8 cellular contexts compared by ENCODE assay signal in the genomic region with DNA sequence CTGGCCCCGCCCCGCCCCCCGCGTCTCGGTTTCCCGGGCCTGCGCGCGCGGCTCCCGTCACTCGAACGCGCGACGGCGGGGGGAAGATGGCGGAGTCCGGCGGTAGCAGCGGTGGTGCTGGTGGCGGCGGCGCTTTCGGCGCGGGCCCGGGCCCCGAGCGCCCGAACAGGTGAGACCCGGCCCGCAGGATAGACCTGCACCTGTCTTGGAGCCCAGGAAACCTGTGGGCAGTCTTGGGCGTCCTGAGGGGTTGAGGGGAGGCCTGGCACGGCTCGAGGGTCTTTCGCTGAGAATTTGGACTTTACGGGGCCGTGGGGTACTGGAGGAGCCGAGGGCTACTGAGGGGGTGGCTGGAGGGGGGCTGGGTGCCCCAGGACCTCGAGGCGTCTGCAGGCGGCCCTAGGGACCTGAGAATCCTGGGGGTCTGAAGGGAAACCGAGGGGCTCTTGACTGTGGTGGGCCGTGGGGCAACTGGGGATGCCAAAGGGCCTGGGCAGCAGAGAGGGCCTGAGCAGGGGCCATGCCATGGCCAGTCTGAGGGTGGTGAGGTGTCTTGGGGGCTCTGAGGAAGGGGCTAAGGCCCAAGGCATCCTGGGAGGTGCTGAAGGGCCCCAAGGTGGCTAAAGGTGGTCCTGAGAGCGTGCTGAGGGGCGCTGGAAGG. TPM values are rescaled to one million over a fixed set of nuclear protein-coding genes. Genes with fewer than 3 reads are reported as not detected.
DNase-seq lines count a peak whose midpoint lies in the region; ATAC-seq and TF ChIP-seq lines count a peak whose summit lies in the region.

KLHL26 (plus strand) TSS at position 60 of the 661 bp plus-strand sequence; CDS start at position 87, 27 bp downstream.

- H3K4me3 ChIP-seq in DND-41 (ENCODE audit: low read depth in 1 of 2, low read length in 2 of 2) = peak within 1 kb of the TSS; percentile 87 to 95
- H3K4me3 ChIP-seq in OCI-LY3 (ENCODE audit: low read length) = peak within 1 kb of the TSS; percentile 87

- H3K4me1 Mint-ChIP-seq in endothelial cell (ENCODE audit: unreplicated experiment) (peaks cover 2% of the 10 kb centered on the region), osteocyte (ENCODE audit: unreplicated experiment) (peaks cover 14% of the 10 kb centered on the region)

- peak within 1 kb of the TSS; percentile 86 for H3K4me3 Mint-ChIP-seq in endothelial cell (ENCODE audit: unreplicated experiment)
- H3K4me3 Mint-ChIP-seq in osteocyte (ENCODE audit: unreplicated experiment) = peak within 1 kb of the TSS; percentile 82

- H3K36me3 ChIP-seq in DND-41 (ENCODE audit: insufficient read depth, low read length) = peaks cover 3% of the 10 kb centered on the region; the same call in 1 of the 2 replicates
- H3K36me3 ChIP-seq in OCI-LY3 (replicated peaks; ENCODE audit: low read depth, low read length) = no peaks in the 10 kb centered on the region

- peaks cover 28% of the 10 kb centered on the region for H3K4me1 ChIP-seq in DND-41 (ENCODE audit: insufficient read depth, low read length)
- H3K4me1 ChIP-seq in OCI-LY3 (ENCODE audit: low read length) = peaks cover 15% of the 10 kb centered on the region

- H4K20me1 ChIP-seq in DND-41 (ENCODE audit: insufficient read depth, low read length) = peaks cover 16% of the 10 kb centered on the region; the same call in 1 of the 2 replicates
- H4K20me1 ChIP-seq in OCI-LY3 (ENCODE audit: insufficient read depth, low read length) = peaks cover 15% of the 10 kb centered on the region; the same call in 1 of the 2 replicates

- H2AFZ ChIP-seq in DND-41 (ENCODE audit: low read depth, low read length) = peak within 1 kb of the TSS; percentile 89
- H2AFZ ChIP-seq in OCI-LY3 (ENCODE audit: low read depth, low read length) = peak within 1 kb of the TSS; percentile 85

- DNase-seq in DND-41 (peak; percentile 13), endothelial cell (ENCODE audit: low spot score) (no peak), osteocyte (ENCODE audit: extremely low spot score, unreplicated experiment) (no peak), NCI-H446 (lab: John Stamatoyannopoulos, UW) (no peak), cortex of kidney (lab: John Stamatoyannopoulos, UW) (no peak)
- no peak for DNase-seq in activated effector memory CD4-positive, alpha-beta T cell treated with anti-CD3 and anti-CD28 coated beads, Interleukin-2, amount 50 U/mL, for 16 hours

- peaks cover 11% of the 10 kb centered on the region for H3K27me3 Mint-ChIP-seq in endothelial cell (ENCODE audit: unreplicated experiment)
- peaks cover 5% of the 10 kb centered on the region for H3K27me3 Mint-ChIP-seq in osteocyte (ENCODE audit: unreplicated experiment)

- H3K79me2 ChIP-seq in DND-41 (ENCODE audit: insufficient read depth, low read length) (peaks cover 49% of the 10 kb centered on the region), OCI-LY3 (ENCODE audit: low read length) (peaks cover 37% of the 10 kb centered on the region)

- H3K27me3 ChIP-seq in DND-41 (ENCODE audit: insufficient read depth, low read length, poor library complexity) (no peaks in the 10 kb centered on the region), OCI-LY3 (ENCODE audit: low read depth, low read length) (peaks cover 7% of the 10 kb centered on the region)

- H3K36me3 Mint-ChIP-seq in endothelial cell (ENCODE audit: low read depth, unreplicated experiment) (peaks cover 8% of the 10 kb centered on the region), osteocyte (ENCODE audit: unreplicated experiment) (no peaks in the 10 kb centered on the region)

- H3K9ac ChIP-seq in DND-41 (ENCODE audit: low read depth, low read length) (peak within 1 kb of the TSS; percentile 93), OCI-LY3 (ENCODE audit: low read length) (peak within 1 kb of the TSS; percentile 91)

- H3K27ac Mint-ChIP-seq in endothelial cell (ENCODE audit: unreplicated experiment) (no peak within 1 kb of the TSS), osteocyte (ENCODE audit: unreplicated experiment) (peak within 1 kb of the TSS; percentile 70)

- peak within 1 kb of the TSS; percentile 74 for H3K27ac ChIP-seq in DND-41 (ENCODE audit: low read length)
- H3K27ac ChIP-seq in OCI-LY3 (ENCODE audit: low read length) = peak within 1 kb of the TSS; percentile 31

- no peak for ATAC-seq in DND-41 (ENCODE audit: insufficient read depth, low read depth)
- no peak for ATAC-seq in HG02642 (IDR thresholded peaks at IDR 0.05; ENCODE audit: poor library complexity, unreplicated experiment)

- TF ChIP-seq CTCF in DND-41 (IDR thresholded peaks at IDR 0.05; ENCODE audit: borderline replicate concordance, extremely low read depth, low read length, poor library complexity, severe bottlenecking) (no peak), OCI-LY3 (IDR thresholded peaks at IDR 0.05; ENCODE audit: low read depth, low read length) (no peak), endothelial cell (IDR thresholded peaks at IDR 0.05; ENCODE audit: unreplicated experiment) (no peak), osteocyte (IDR thresholded peaks at IDR 0.05) (no peak)

- no peaks in the 10 kb centered on the region for H3K9me3 ChIP-seq in DND-41 (ENCODE audit: insufficient read depth, low read length, severe bottlenecking)
- H3K9me3 ChIP-seq in OCI-LY3 (ENCODE audit: insufficient read depth, low read length) = no peaks in the 10 kb centered on the region

- no peaks in the 10 kb centered on the region for H3K9me3 Mint-ChIP-seq in endothelial cell (ENCODE audit: unreplicated experiment)
- no peaks in the 10 kb centered on the region for H3K9me3 Mint-ChIP-seq in osteocyte (ENCODE audit: unreplicated experiment)

- H3K4me2 ChIP-seq in DND-41 (ENCODE audit: insufficient read depth, low read length) = peak within 1 kb of the TSS; percentile 97
- peak within 1 kb of the TSS; percentile 96 for H3K4me2 ChIP-seq in OCI-LY3 (ENCODE audit: low read length)

RNA-seq across cellular contexts. Expression of gene KLHL26, which starts in this region (rescaled TPM):
- total RNA-seq in endothelial cell (ENCODE audit: unreplicated experiment) = 5.1 TPM
- total RNA-seq in osteocyte = 12.4 and 13.2 TPM in 2 replicates
